In genomic region chr16:55791512-55791911, GRCh38 we compare ENCODE assay signal across 5 cellular contexts. TPM values are rescaled to one million over a fixed set of nuclear protein-coding genes. Genes with fewer than 3 reads are reported as not detected.
DNase-seq lines count a peak whose midpoint lies in the region; ATAC-seq and TF ChIP-seq lines count a peak whose summit lies in the region.
"Not testable (repeated sequence)": the region's sequence is repeated elsewhere in the genome, so short reads cannot be mapped to it uniquely, and the experiment has no call there.
"Had no signal": no experiment of that assay in that cellular context is flagged by ENCODE, and none has a peak within 500 bp of the region (broad histone marks: within the 10 kb centered on the region; RNA-seq: fewer than 3 reads in every experiment).

No MANE protein-coding gene starts in this region.

- not testable (repeated sequence) for TF ChIP-seq POLR2A in heart left ventricle (IDR thresholded peaks at IDR 0.05); right lobe of liver (IDR thresholded peaks at IDR 0.05)

- H3K4me3 ChIP-seq in heart left ventricle; right cardiac atrium (ENCODE audit: low read length); right lobe of liver: not testable (repeated sequence)

- not testable (repeated sequence) for TF ChIP-seq CTCF in heart left ventricle (IDR thresholded peaks at IDR 0.05); right lobe of liver (IDR thresholded peaks at IDR 0.05)

- not testable (repeated sequence) for H3K4me1 ChIP-seq in heart left ventricle; right cardiac atrium (ENCODE audit: control insufficient read depth, insufficient read depth, low read length); right lobe of liver

- H3K27ac ChIP-seq in heart left ventricle; right cardiac atrium (ENCODE audit: low read length); right lobe of liver: not testable (repeated sequence)

- intact Hi-C loops in Right ventricle myocardium inferior (cut with DNase I); heart left ventricle (cut with DNase I); right cardiac atrium (cut with DNase I); right lobe of liver (cut with DNase I): not testable (repeated sequence)

- WGBS in heart left ventricle, 4 donors, result no CpG with 5 or more reads among the region's 6 CpGs
- no CpG with 5 or more reads among the region's 6 CpGs for WGBS in right cardiac atrium
- no CpG with 5 or more reads among the region's 6 CpGs for WGBS in right lobe of liver (ENCODE audit: insufficient coverage, low coverage, low lambda C conversion rate, missing lambda C conversion rate)

- not testable (repeated sequence) for H3K27me3 ChIP-seq in heart left ventricle; right cardiac atrium (ENCODE audit: control insufficient read depth, insufficient read depth); right lobe of liver

- ATAC-seq in Right ventricle myocardium inferior, result peak; percentile 82
- peak in 3 of 4 donors; percentile 50 to 85 (median 62) for ATAC-seq in heart left ventricle
- peak; percentile 46 to 48 for ATAC-seq in right cardiac atrium
- ATAC-seq in right lobe of liver, result peak; percentile 67 to 82 (median 70)

- H3K36me3 ChIP-seq in heart left ventricle, right lobe of liver: not testable (repeated sequence)

- H3K9me3 ChIP-seq in heart left ventricle; right cardiac atrium (ENCODE audit: control insufficient read depth, low read length); right lobe of liver: not testable (repeated sequence)

- not testable (repeated sequence) for DNase-seq in Right ventricle myocardium inferior (ENCODE audit: missing footprints); heart left ventricle; right cardiac atrium; right lobe of liver

RNA-seq across cellular contexts. Expression of gene CES1, which starts 41.4 kb away (rescaled TPM):
- total RNA-seq in Right ventricle myocardium inferior (52.2 TPM), heart left ventricle (10 to 100 TPM in 6 of 9 donors, 1 to 10 TPM in 3; 7.3 to 31.3 (median 20.6) TPM), right cardiac atrium (10 to 100 TPM; 17.4 to 81.4 (median 60.6) TPM), right lobe of liver (1,000 to 10,000 TPM in 5 of 6 experiments, 100 to 1,000 TPM in 1; 847 to 4,059 (median 1,770) TPM)
- polyA plus RNA-seq in heart left ventricle (10 to 100 TPM in 1 of 2 donors, 1 to 10 TPM in 1; 4.0 to 21.8 TPM), right cardiac atrium (59.6 TPM)
- total RNA-seq: G401 had no signal

Comparison
In these comparisons a context has a peak if more than half of its experiments do, and no peak if none do; other contexts are left out.
1. RNA of gene CES1, which starts 41.4 kb away (total RNA-seq): 847 to 4,059 TPM in right lobe of liver; 17.4 to 81.4 TPM in right cardiac atrium, 52.2 TPM in Right ventricle myocardium inferior (single experiment) and 7.3 to 31.3 TPM in heart left ventricle; every median in the first group is over 10 times any median in the second.
2. Peak in every context shown above with its lines, with median percentiles within 50 percentile points of each other: ATAC-seq.